21 cellular contexts compared by ENCODE assay signal in genomic region chr7:148495614-148496013, GRCh38.
DNase-seq lines count a peak whose midpoint lies in the region; ATAC-seq, FAIRE-seq and TF ChIP-seq lines count a peak whose summit lies in the region.
"Had no signal": no experiment of that assay in that cellular context is flagged by ENCODE, and none has a peak within 500 bp of the region (broad histone marks: within the 10 kb centered on the region; RNA-seq: fewer than 3 reads in every experiment).

No MANE protein-coding gene starts in this region.

- peaks cover 40% of the 10 kb centered on the region for H3K27me3 Mint-ChIP-seq in type B pancreatic cell

- CTCF ChIA-PET in K562 (lab: Yijun Ruan, JAX; ENCODE audit: low intra/inter-chr PET ratio), result no interaction called here

- no peaks in the 10 kb centered on the region for H3K79me2 ChIP-seq in K562 (ENCODE audit: control insufficient read depth, insufficient read depth, low read length)

- intact Hi-C loops in K562 (cut with micrococcal nuclease), result no loop called here

- no peaks in the 10 kb centered on the region for H3K9me3 ChIP-seq in K562 (replicated peaks; ENCODE audit: control insufficient read depth, insufficient read depth, low read depth, low read length)
- H3K9me3 ChIP-seq: A549, Caco-2 had no signal

- H3K27ac ChIP-seq in K562 (ENCODE audit: extremely low read depth, low read depth, low read length), result no peak overlapping the region
- H3K27ac ChIP-seq: 22Rv1; A549; BLaER1 treated with 17β-estradiol and CSF1 and Interleukin-3, amounts not matched to agents 10 nM and 100 nM; C4-2B had no signal

- H3K9me3 Mint-ChIP-seq in type B pancreatic cell, result peaks cover 5% of the 10 kb centered on the region
- H3K9me3 Mint-ChIP-seq: CD8-positive, alpha-beta T cell had no signal

- peak; percentile 43 for ATAC-seq in K562
- ATAC-seq: A549; CD8-positive, alpha-beta T cell had no signal

- no peak overlapping the region for H3K9ac ChIP-seq in K562 (ENCODE audit: insufficient read depth in 1 of 2, low read depth in 2 of 2, low read length in 2 of 2)
- H3K9ac ChIP-seq: BLaER1 treated with 17β-estradiol and CSF1 and Interleukin-3, amounts not matched to agents 10 nM and 100 nM had no signal

- DNase-seq in activated CD8-positive, alpha-beta memory T cell treated with anti-CD3 and anti-CD28 coated beads for 24 hours, result peak; percentile 15
- DNase-seq in activated CD8-positive, alpha-beta memory T cell treated with anti-CD3 and anti-CD28 coated beads, Interleukin-2, amount 50 U/mL, for 4 hours, result no peak
- DNase-seq in K562 (ENCODE audit: extremely low read depth in 1 of 4, low spot score in 3 of 4) (no peak), type B pancreatic cell (ENCODE audit: extremely low spot score, unreplicated experiment) (peak; percentile 11), HTR-8/SVneo (ENCODE audit: insufficient read length, low spot score) (no peak)
- DNase-seq: AML-193; Caco-2; Calu3; CD4-positive, alpha-beta T cell; CD8-positive, alpha-beta T cell; DMS79 treated with DMSO at 0.1 percent for 48 hours; GF-D8 had no signal

- POLR2A ChIA-PET in K562 (lab: Yijun Ruan, JAX), result interaction anchor here (0.5 to 1.6 kb wide), 4 partner anchors 10 to 570 kb away, joined by 3 to 5 read pairs (median 3); no protein-coding TSS in a partner anchor

- H3K27ac Mint-ChIP-seq in type B pancreatic cell, result no peak overlapping the region
- H3K27ac Mint-ChIP-seq: B cell; CD4-positive, alpha-beta T cell; CD8-positive, alpha-beta T cell had no signal

- H3K4me3 ChIP-seq in K562, result no peak overlapping the region
- H3K4me3 ChIP-seq: A549; BLaER1 treated with 17β-estradiol and CSF1 and Interleukin-3, amounts not matched to agents 10 nM and 100 nM had no signal

- no peak overlapping the region for H3K4me2 ChIP-seq in K562 (ENCODE audit: insufficient read depth, low read length)
- H3K4me2 ChIP-seq: A549; BLaER1 treated with 17β-estradiol and CSF1 and Interleukin-3, amounts not matched to agents 10 nM and 100 nM had no signal

- 0 out of 2 replicates have a peak, but pooled peaks cover 4% of the 10 kb centered on the region for H4K20me1 ChIP-seq in K562 (replicated peaks; ENCODE audit: control insufficient read depth, insufficient read depth, low read length)
- H4K20me1 ChIP-seq: BLaER1 treated with 17β-estradiol and CSF1 and Interleukin-3, amounts not matched to agents 10 nM and 100 nM had no signal

- peaks cover 14 to 38% of the 10 kb centered on the region in 2 experiments; a peak in 4 of 5 replicates for H3K27me3 ChIP-seq in K562 (ENCODE audit: control insufficient read depth in 2 of 2, insufficient read depth in 2 of 2, low read length in 2 of 2)
- H3K27me3 ChIP-seq: BLaER1 treated with 17β-estradiol and CSF1 and Interleukin-3, amounts not matched to agents 10 nM and 100 nM had no signal

- H3K36me3 ChIP-seq in K562 (ENCODE audit: control insufficient read depth, insufficient read depth, low read length), result no peaks in the 10 kb centered on the region
- H3K36me3 ChIP-seq: BLaER1 treated with 17β-estradiol and CSF1 and Interleukin-3, amounts not matched to agents 10 nM and 100 nM had no signal

- H3K4me1 Mint-ChIP-seq in type B pancreatic cell (ENCODE audit: unreplicated experiment), result no peaks in the 10 kb centered on the region

- no peak for TF ChIP-seq POLR2A in K562 (conservative IDR thresholded peaks at IDR 0.05)

- H3K4me3 Mint-ChIP-seq in type B pancreatic cell, result no peak overlapping the region
- H3K4me3 Mint-ChIP-seq: B cell; CD4-positive, alpha-beta T cell; CD8-positive, alpha-beta T cell had no signal

- no peak for TF ChIP-seq EP300 in K562 (IDR thresholded peaks at IDR 0.05; ENCODE audit: low read length)

- no peaks in the 10 kb centered on the region for H3K9me1 ChIP-seq in K562 (ENCODE audit: control insufficient read depth, insufficient read depth, low read length)

- no peak for TF ChIP-seq CTCF in K562 (IDR thresholded peaks at IDR 0.05 in 2 of 3, conservative IDR thresholded peaks at IDR 0.05 in 1 of 3; ENCODE audit: insufficient read depth in 2 of 3, low read depth in 1 of 3, low read length in 3 of 3)
- TF ChIP-seq CTCF in type B pancreatic cell (conservative IDR thresholded peaks at IDR 0.05), result no peak

- no peak for TF ChIP-seq RAD21 in K562 (CRISPR knock-in tag; conservative IDR thresholded peaks at IDR 0.05 in 1 of 2, IDR thresholded peaks at IDR 0.05 in 1 of 2)

- in situ Hi-C loops in K562 (cut with MboI), result no loop called here

- H2AFZ ChIP-seq in K562 (ENCODE audit: low read depth, low read length), result no peak overlapping the region

- BruUV-seq in K562 (replicated peaks; lab: Mats Ljungman, UMichigan), result no TSS peak

- FAIRE-seq in K562 (lab: Jason Lieb, UNC) (no peak), HTR-8/SVneo (lab: Jason Lieb, UNC) (no peak)
- FAIRE-seq: A549, D721Med, G401.6, GM12891, GM19239 had no signal

- H3K4me1 ChIP-seq in K562 (replicated peaks in 1 of 2; ENCODE audit: control insufficient read depth in 2 of 2, insufficient read depth in 2 of 2, low read length in 2 of 2), result no peaks in the 10 kb centered on the region
- H3K4me1 ChIP-seq: A549, Caco-2 had no signal

- WGBS in K562 (ENCODE audit: insufficient coverage, low coverage, missing lambda C conversion rate), result 2% methylated on average over 4 of the region's 4 CpGs

- no peaks in the 10 kb centered on the region for H3K36me3 Mint-ChIP-seq in type B pancreatic cell
- H3K36me3 Mint-ChIP-seq: CD8-positive, alpha-beta T cell had no signal

TF ChIP-seq in K562, 482 proteins besides CTCF, POLR2A, EP300 and RAD21:
- TF ChIP-seq ZNF512 (tag; IDR thresholded peaks at IDR 0.05) (no peak), RBM39 (optimal IDR thresholded peaks at IDR 0.05; ENCODE audit: low read depth, low read length) (no peak), NR0B1 (IDR thresholded peaks at IDR 0.05; ENCODE audit: partially characterized antibody) (no peak), ZBED1 (IDR thresholded peaks at IDR 0.05) (no peak), FOXA3 (CRISPR knock-in tag; conservative IDR thresholded peaks at IDR 0.05 in 1 of 2, IDR thresholded peaks at IDR 0.05 in 1 of 2) (no peak)
TF ChIP-seq in K562: peak in this region for 0.

Comparison
In these comparisons a context has a peak if more than half of its experiments do, and no peak if none do; other contexts are left out.
1. DNase-seq: peak in activated CD8-positive, alpha-beta memory T cell treated with anti-CD3 and anti-CD28 coated beads for 24 hours (single experiment) and type B pancreatic cell (single experiment); none in activated CD8-positive, alpha-beta memory T cell treated with anti-CD3 and anti-CD28 coated beads, Interleukin-2, amount 50 U/mL, for 4 hours (single experiment), K562 (0 of 4) and HTR-8/SVneo (single experiment).